Comparison of ENCODE assay signal across 10 cellular contexts in genomic region chr10:22103701-22104100, GRCh38.
DNase-seq lines count a peak whose midpoint lies in the region; ATAC-seq and TF ChIP-seq lines count a peak whose summit lies in the region.
"Had no signal": no experiment of that assay in that cellular context is flagged by ENCODE, and none has a peak within 500 bp of the region (broad histone marks: within the 10 kb centered on the region; RNA-seq: fewer than 3 reads in every experiment).

No MANE protein-coding gene starts in this region.

- no peaks in the 10 kb centered on the region for H3K4me1 ChIP-seq in prostate gland (replicated peaks)

- intact Hi-C loops in CD4-positive, alpha-beta T cell (cut with DNase I, micrococcal nuclease): no loop called here
- intact Hi-C loops in prostate gland (cut with DNase I): no loop called here

- no peaks in the 10 kb centered on the region for H3K36me3 ChIP-seq in prostate gland

- H3K4me3 ChIP-seq in prostate gland: no peak overlapping the region

- no peak overlapping the region for H3K27ac ChIP-seq in CD4-positive, alpha-beta T cell (ENCODE audit: low read depth, low read length)
- H3K27ac ChIP-seq in prostate gland: no peak overlapping the region

- no peaks in the 10 kb centered on the region for H3K9me3 ChIP-seq in CD4-positive, alpha-beta T cell (ENCODE audit: control insufficient read depth, low read length)
- no peaks in the 10 kb centered on the region for H3K9me3 ChIP-seq in prostate gland

- WGBS in prostate gland: 100% methylated on average over 1 of the region's 1 CpG

- H3K4me3 Mint-ChIP-seq in CD4-positive, alpha-beta T cell: no peak overlapping the region
- H3K4me3 Mint-ChIP-seq: IgD-negative memory B cell; T-helper 2 cell treated with Interferon-gamma antibody and Interleukin-4, amounts not matched to agents 5 μg/mL and 100 μg/mL, for 36 hours had no signal

- peak; percentile 23 for TF ChIP-seq CTCF in CD4-positive, alpha-beta T cell (IDR thresholded peaks at IDR 0.05)
- TF ChIP-seq CTCF in prostate gland (IDR thresholded peaks at IDR 0.05): no peak

- no peak overlapping the region for H3K27ac Mint-ChIP-seq in CD4-positive, alpha-beta T cell
- H3K27ac Mint-ChIP-seq: IgD-negative memory B cell; T-helper 2 cell treated with Interferon-gamma antibody and Interleukin-4, amounts not matched to agents 5 μg/mL and 100 μg/mL, for 36 hours had no signal

- POLR2A ChIA-PET in CD4-positive, alpha-beta T cell (lab: Charles Lee): interaction anchor here (0.6 kb wide), 2 partner anchors 66 to 104 kb away, joined by 3 to 6 read pairs; no protein-coding TSS in a partner anchor

- no peaks in the 10 kb centered on the region for H3K36me3 Mint-ChIP-seq in CD4-positive, alpha-beta T cell (ENCODE audit: low read depth)
- H3K36me3 Mint-ChIP-seq: IgD-negative memory B cell had no signal

- H3K9me3 Mint-ChIP-seq in CD4-positive, alpha-beta T cell: peaks cover 4% of the 10 kb centered on the region
- H3K9me3 Mint-ChIP-seq: T-helper 2 cell treated with Interferon-gamma antibody and Interleukin-4, amounts not matched to agents 5 μg/mL and 100 μg/mL, for 36 hours had no signal

- ATAC-seq in CD4-positive, alpha-beta T cell (ENCODE audit: poor library complexity): peak; percentile 44

- no peaks in the 10 kb centered on the region for H3K27me3 Mint-ChIP-seq in CD4-positive, alpha-beta T cell

- DNase-seq in CD4-positive, alpha-beta T cell: no peak
- DNase-seq in GM19238 (ENCODE audit: insufficient read length, low spot score): peak; percentile 7
- peak; percentile 37 for DNase-seq in RKO (ENCODE audit: low spot score)
- DNase-seq in iPS-NIHi7 (ENCODE audit: extremely low spot score): peak; percentile 68
- DNase-seq in NK-92 (lab: John Stamatoyannopoulos, UW; ENCODE audit: unreplicated experiment): no peak
- no peak for DNase-seq in amygdala (lab: John Stamatoyannopoulos, UW)
- DNase-seq in prostate gland (ENCODE audit: low spot score): no peak
- DNase-seq in COLO668 (lab: John Stamatoyannopoulos, UW; ENCODE audit: unreplicated experiment): no peak

- TF ChIP-seq POLR2A in prostate gland (IDR thresholded peaks at IDR 0.05): no peak

- no peaks in the 10 kb centered on the region for H3K4me1 Mint-ChIP-seq in CD4-positive, alpha-beta T cell (ENCODE audit: low read depth)
- H3K4me1 Mint-ChIP-seq: IgD-negative memory B cell had no signal

- no peaks in the 10 kb centered on the region for H3K27me3 ChIP-seq in CD4-positive, alpha-beta T cell (ENCODE audit: control insufficient read depth, insufficient read depth, low read length)
- H3K27me3 ChIP-seq in prostate gland (replicated peaks; ENCODE audit: insufficient read depth): no peaks in the 10 kb centered on the region

- CTCF ChIA-PET in CD4-positive, alpha-beta T cell (lab: Charles Lee): interaction anchor here (0.6 to 1.3 kb wide), 7 partner anchors 68 to 608 kb away, joined by 3 read pairs; no protein-coding TSS in a partner anchor

Comparison
In these comparisons a context has a peak if more than half of its experiments do, and no peak if none do; other contexts are left out.
1. DNase-seq: peak in GM19238 (single experiment), RKO (single experiment) and iPS-NIHi7 (single experiment); none in CD4-positive, alpha-beta T cell (0 of 10), NK-92 (single experiment), amygdala (0 of 56), prostate gland (single experiment) and COLO668 (single experiment).